13 cellular contexts compared by ENCODE assay signal in genomic region chr1:198166900-198167299, GRCh38. TPM values are rescaled to one million over a fixed set of nuclear protein-coding genes. Genes with fewer than 3 reads are reported as not detected.
DNase-seq lines count a peak whose midpoint lies in the region; ATAC-seq and TF ChIP-seq lines count a peak whose summit lies in the region.
"Had no signal": no experiment of that assay in that cellular context is flagged by ENCODE, and none has a peak within 500 bp of the region (broad histone marks: within the 10 kb centered on the region; RNA-seq: fewer than 3 reads in every experiment).

No MANE protein-coding gene starts in this region.

- H3K27me3 ChIP-seq in SJSA1 (replicated peaks) (no peaks in the 10 kb centered on the region), stomach (no peaks in the 10 kb centered on the region)
- no peaks in the 10 kb centered on the region for H3K27me3 ChIP-seq in effector memory CD4-positive, alpha-beta T cell (replicated peaks; ENCODE audit: control insufficient read depth, insufficient read depth, low read length, poor library complexity, severe bottlenecking)
- H3K27me3 ChIP-seq: upper lobe of right lung had no signal

- no peak for TF ChIP-seq EP300 in stomach (IDR thresholded peaks at IDR 0.05)

- TF ChIP-seq CTCF in stomach (IDR thresholded peaks at IDR 0.05): no peak

- H3K4me3 ChIP-seq in SJSA1 (no peak overlapping the region), stomach (no peak overlapping the region)
- peak overlapping the region; percentile 11 for H3K4me3 ChIP-seq in effector memory CD4-positive, alpha-beta T cell (ENCODE audit: insufficient read depth, low read depth, low read length, poor library complexity, severe bottlenecking)
- H3K4me3 ChIP-seq: upper lobe of right lung had no signal

- no peak for DNase-seq in activated naive CD4-positive, alpha-beta T cell treated with anti-CD3 and anti-CD28 coated beads for 36 hours
- DNase-seq in activated naive CD4-positive, alpha-beta T cell treated with anti-CD3 and anti-CD28 coated beads, Interleukin-2, amount 50 U/mL, for 16 hours: no peak
- DNase-seq in SJSA1 (ENCODE audit: low read depth in 1 of 2, low spot score in 2 of 2) (no peak), UCSD-AML1 (lab: John Stamatoyannopoulos, UW; ENCODE audit: unreplicated experiment) (no peak), stomach (no peak)
- no peak for DNase-seq in effector memory CD4-positive, alpha-beta T cell
- DNase-seq in stimulated activated effector memory CD8-positive, alpha-beta T cell treated with anti-CD3 and anti-CD28 coated beads, Interleukin-12 subunit alpha, Interleukin-12 subunit beta, amount 100 ng/mL, for 72 hours (ENCODE audit: low spot score in 2 of 2): no peak
- DNase-seq: mesendoderm, NCI-H1436 treated with DMSO at 0.1 percent for 48 hours, NCI-H510A treated with DMSO at 0.1 percent for 48 hours, posterior cingulate gyrus, upper lobe of right lung had no signal

- H3K4me1 Mint-ChIP-seq in activated naive CD4-positive, alpha-beta T cell treated with anti-CD3 and anti-CD28 coated beads for 36 hours (ENCODE audit: low read depth): peaks cover 90% of the 10 kb centered on the region
- H3K4me1 Mint-ChIP-seq in stimulated activated effector memory CD8-positive, alpha-beta T cell treated with anti-CD3 and anti-CD28 coated beads, Interleukin-12 subunit alpha, Interleukin-12 subunit beta, amount 100 ng/mL, for 72 hours: peaks cover 74% of the 10 kb centered on the region

- peak overlapping the region; percentile 55 for H3K4me3 Mint-ChIP-seq in activated naive CD4-positive, alpha-beta T cell treated with anti-CD3 and anti-CD28 coated beads for 36 hours
- H3K4me3 Mint-ChIP-seq in stimulated activated effector memory CD8-positive, alpha-beta T cell treated with anti-CD3 and anti-CD28 coated beads, Interleukin-12 subunit alpha, Interleukin-12 subunit beta, amount 100 ng/mL, for 72 hours: peak overlapping the region; percentile 72

- ATAC-seq in stimulated activated effector memory CD8-positive, alpha-beta T cell treated with anti-CD3 and anti-CD28 coated beads, Interleukin-12 subunit alpha, Interleukin-12 subunit beta, amount 100 ng/mL, for 72 hours: no peak
- ATAC-seq in GM21360 (IDR thresholded peaks at IDR 0.05; ENCODE audit: unreplicated experiment): no peak

- peaks cover 2% of the 10 kb centered on the region for H3K36me3 Mint-ChIP-seq in activated naive CD4-positive, alpha-beta T cell treated with anti-CD3 and anti-CD28 coated beads for 36 hours (ENCODE audit: low read depth)
- H3K36me3 Mint-ChIP-seq in stimulated activated effector memory CD8-positive, alpha-beta T cell treated with anti-CD3 and anti-CD28 coated beads, Interleukin-12 subunit alpha, Interleukin-12 subunit beta, amount 100 ng/mL, for 72 hours: peaks cover 17% of the 10 kb centered on the region

- WGBS in stomach, 5 donors: 92 to 95% (median 94%) methylated on average over 2 of the region's 2 CpGs

- intact Hi-C loops in activated naive CD4-positive, alpha-beta T cell treated with anti-CD3 and anti-CD28 coated beads for 36 hours (cut with micrococcal nuclease): loop anchor here (1.0 to 5.0 kb wide), 10 partner anchors 8 to 1005 kb away; no protein-coding TSS in a partner anchor
- intact Hi-C loops in stomach (cut with DNase I; ENCODE audit: low total_unique reads): no loop called here

- H3K36me3 ChIP-seq in SJSA1: no peaks in the 10 kb centered on the region; the same call in 1 of the 2 replicates
- no peaks in the 10 kb centered on the region for H3K36me3 ChIP-seq in effector memory CD4-positive, alpha-beta T cell (ENCODE audit: control insufficient read depth, insufficient read depth, low read length)
- no peaks in the 10 kb centered on the region for H3K36me3 ChIP-seq in stomach
- H3K36me3 ChIP-seq: upper lobe of right lung had no signal

- CTCF ChIA-PET in activated naive CD4-positive, alpha-beta T cell treated with anti-CD3 and anti-CD28 coated beads for 36 hours (lab: Charles Lee): interaction anchor here (0.6 to 2.2 kb wide), 2 partner anchors 9 to 52 kb away, joined by 5 to 6 read pairs; no protein-coding TSS in a partner anchor

- H3K27me3 Mint-ChIP-seq in activated naive CD4-positive, alpha-beta T cell treated with anti-CD3 and anti-CD28 coated beads for 36 hours (ENCODE audit: low read depth): no peaks in the 10 kb centered on the region

- no peak for TF ChIP-seq POLR2A in stomach (IDR thresholded peaks at IDR 0.05)

- peaks cover 57% of the 10 kb centered on the region for H3K4me1 ChIP-seq in SJSA1 (replicated peaks)
- peaks cover 43% of the 10 kb centered on the region for H3K4me1 ChIP-seq in effector memory CD4-positive, alpha-beta T cell (ENCODE audit: control insufficient read depth, insufficient read depth, low read length, poor library complexity, severe bottlenecking)
- H3K4me1 ChIP-seq in stomach: peaks cover 37 to 75% (median 57%) of the 10 kb centered on the region in 4 donors

- H3K27ac Mint-ChIP-seq in activated naive CD4-positive, alpha-beta T cell treated with anti-CD3 and anti-CD28 coated beads for 36 hours: peak overlapping the region; percentile 93
- peak overlapping the region; percentile 77 for H3K27ac Mint-ChIP-seq in stimulated activated effector memory CD8-positive, alpha-beta T cell treated with anti-CD3 and anti-CD28 coated beads, Interleukin-12 subunit alpha, Interleukin-12 subunit beta, amount 100 ng/mL, for 72 hours

- H3K27ac ChIP-seq in SJSA1 (peak overlapping the region; percentile 43), stomach (no peak overlapping the region)
- peak overlapping the region; percentile 61 for H3K27ac ChIP-seq in effector memory CD4-positive, alpha-beta T cell (ENCODE audit: insufficient read depth, low read length, poor library complexity, severe bottlenecking)
- H3K27ac ChIP-seq: upper lobe of right lung had no signal

- H3K9me3 Mint-ChIP-seq in activated naive CD4-positive, alpha-beta T cell treated with anti-CD3 and anti-CD28 coated beads for 36 hours: no peaks in the 10 kb centered on the region
- H3K9me3 Mint-ChIP-seq in stimulated activated effector memory CD8-positive, alpha-beta T cell treated with anti-CD3 and anti-CD28 coated beads, Interleukin-12 subunit alpha, Interleukin-12 subunit beta, amount 100 ng/mL, for 72 hours: no peaks in the 10 kb centered on the region

- no peaks in the 10 kb centered on the region for H3K9me3 ChIP-seq in SJSA1 (replicated peaks)
- no peaks in the 10 kb centered on the region for H3K9me3 ChIP-seq in effector memory CD4-positive, alpha-beta T cell (ENCODE audit: control insufficient read depth, low read length)
- H3K9me3 ChIP-seq in stomach: no peaks in the 10 kb centered on the region
- H3K9me3 ChIP-seq: upper lobe of right lung had no signal

RNA-seq across cellular contexts. Expression of gene NEK7, which starts 10.1 kb away (rescaled TPM):
- total RNA-seq in activated naive CD4-positive, alpha-beta T cell treated with anti-CD3 and anti-CD28 coated beads for 36 hours: 10 to 100 TPM; 45.6 to 49.7 TPM
- 136 and 138 TPM in 2 replicates for total RNA-seq in SJSA1 (2014; rRNA removed; shearing (Covaris generic))
- total RNA-seq in stomach: 100 to 1,000 TPM in 1 of 5 donors, 10 to 100 TPM in 4; 33.3 to 116 (median 42.0) TPM
- 10 to 100 TPM; 13.2 to 29.8 (median 24.8) TPM for polyA plus RNA-seq in stomach

Comparison
In these comparisons a context has a peak if more than half of its experiments do, and no peak if none do; other contexts are left out.
1. H3K27ac ChIP-seq: peak in SJSA1 (single experiment) and effector memory CD4-positive, alpha-beta T cell (single experiment); none in stomach (0 of 5).